In genomic region chr7:85480666-85481065, GRCh38 we compare ENCODE assay signal across 19 cellular contexts.
"Had no signal": no experiment of that assay in that cellular context is flagged by ENCODE, and none has a peak within 500 bp of the region (broad histone marks: within the 10 kb centered on the region; RNA-seq: fewer than 3 reads in every experiment).

No MANE protein-coding gene starts in this region.

- H3K4me1 ChIP-seq: ascending aorta had no signal

- ATAC-seq: activated CD8-positive, alpha-beta T cell treated with anti-CD3 and anti-CD28 coated beads, Interleukin-2, amount 10 ng/mL, durations not matched to agents 7 days and 5 days had no signal

- H3K9me3 ChIP-seq: ascending aorta had no signal

- FAIRE-seq: TTC549 had no signal

- DNase-seq: activated CD4-positive, alpha-beta T cell treated with anti-CD3 and anti-CD28 coated beads, Interleukin-2, amount 10 ng/mL, durations not matched to agents 7 days and 5 days; activated CD4-positive, alpha-beta T cell treated with anti-CD3 and anti-CD28 coated beads, Interleukin-2, amount 50 U/mL, for 48 hours; activated CD8-positive, alpha-beta T cell treated with anti-CD3 and anti-CD28 coated beads, Interleukin-2, amount 10 ng/mL, durations not matched to agents 7 days and 5 days; activated gamma-delta T cell; activated naive CD4-positive, alpha-beta T cell treated with Interleukin-2 at 50 U/mL for 16 hours; activated naive CD8-positive, alpha-beta T cell treated with anti-CD3 and anti-CD28 coated beads, Interleukin-2, amount 10 ng/mL, durations not matched to agents 7 days and 5 days; activated T-cell treated with anti-CD3 and anti-CD28 coated beads, Interleukin-2, amount 50 U/mL, for 24 hours; amygdala; NCI-H1092 treated with DMSO at 0.1 percent for 48 hours; NCI-H1417; NCI-H146; NCI-H187; NCI-H2081; NCI-H510A; NCI-H526; Right ventricle myocardium superior had no signal

- H3K36me3 ChIP-seq: ascending aorta, cardiac muscle cell had no signal

- H3K4me3 ChIP-seq: ascending aorta, cardiac muscle cell had no signal

- H3K27me3 ChIP-seq: ascending aorta, cardiac muscle cell had no signal

- H3K27ac ChIP-seq: ascending aorta, cardiac muscle cell had no signal
